Comparison of ENCODE assay signal across 21 cellular contexts in genomic region chr21:38493549-38494253, GRCh38. TPM values are rescaled to one million over a fixed set of nuclear protein-coding genes. Genes with fewer than 3 reads are reported as not detected.
DNase-seq lines count a peak whose midpoint lies in the region; ATAC-seq and TF ChIP-seq lines count a peak whose summit lies in the region.
"Had no signal": no experiment of that assay in that cellular context is flagged by ENCODE, and none has a peak within 500 bp of the region (broad histone marks: within the 10 kb centered on the region; RNA-seq: fewer than 3 reads in every experiment).

No MANE protein-coding gene starts in this region.

- 76% methylated on average over 18 of the region's 18 CpGs for WGBS in esophagus muscularis mucosa
- no CpG with 5 or more reads among the region's 18 CpGs for WGBS in neuronal stem cell (ENCODE audit: extremely low coverage in 2 of 2, insufficient read length in 2 of 2, insufficient replicate concordance in 1 of 2), 2 donors
- 40 to 72% methylated on average over 18 of the region's 18 CpGs for WGBS in upper lobe of left lung, 2 donors

- TF ChIP-seq EP300 in esophagus muscularis mucosa (IDR thresholded peaks at IDR 0.05) (no peak), upper lobe of left lung (IDR thresholded peaks at IDR 0.05) (no peak)

- CTCF ChIA-PET in CD4-positive, alpha-beta memory T cell (lab: Charles Lee; ENCODE audit: partially characterized antibody): no interaction called here

- H3K36me3 ChIP-seq in esophagus muscularis mucosa (no peaks in the 10 kb centered on the region), neuronal stem cell (replicated peaks in 1 of 2; ENCODE audit: control insufficient read depth in 2 of 2, insufficient read depth in 2 of 2, low read length in 2 of 2) (no peaks in the 10 kb centered on the region), upper lobe of left lung (no peaks in the 10 kb centered on the region), osteoblast (ENCODE audit: insufficient read depth, low read length) (no peaks in the 10 kb centered on the region)
- H3K36me3 ChIP-seq in CD4-positive, alpha-beta memory T cell (ENCODE audit: insufficient read depth, low read length): no peaks in the 10 kb centered on the region
- H3K36me3 ChIP-seq: BE2C, prostate gland had no signal

- H3K4me3 Mint-ChIP-seq in CD4-positive, alpha-beta memory T cell: no peak overlapping the region
- H3K4me3 Mint-ChIP-seq: endodermal cell, H9 had no signal

- H3K9me3 Mint-ChIP-seq in CD4-positive, alpha-beta memory T cell: peaks cover 0 to 2% (median 0%) of the 10 kb centered on the region in 8 donors
- H3K9me3 Mint-ChIP-seq: endodermal cell, H9 had no signal

- H2BK12ac ChIP-seq in neuronal stem cell (ENCODE audit: low read length): peak overlapping the region; percentile 47

- intact Hi-C loops in esophagus muscularis mucosa (cut with DNase I): no loop called here
- intact Hi-C loops in CD4-positive, alpha-beta memory T cell (cut with micrococcal nuclease): no loop called here

- H4K20me1 ChIP-seq in osteoblast (ENCODE audit: insufficient read depth, low read length): no peaks in the 10 kb centered on the region

- H3K27ac ChIP-seq in VCaP (peak overlapping the region; percentile 73), esophagus muscularis mucosa (replicated peaks in 1 of 4) (peak overlapping the region in 2 of 4 donors; percentile 2 to 56), neuronal stem cell (replicated peaks; ENCODE audit: low read length) (no peak overlapping the region), upper lobe of left lung (peak overlapping the region; percentile 51 to 86 (median 77)), osteoblast (ENCODE audit: low read depth, low read length) (no peak overlapping the region)
- H3K27ac ChIP-seq in CD4-positive, alpha-beta memory T cell (ENCODE audit: low read depth, low read length): no peak overlapping the region
- H3K27ac ChIP-seq: prostate gland had no signal

- H2AFZ ChIP-seq in neuronal stem cell (ENCODE audit: low read length) (no peak overlapping the region), osteoblast (ENCODE audit: low read length) (no peak overlapping the region)

- no peak overlapping the region for H3K14ac ChIP-seq in neuronal stem cell (ENCODE audit: low read length)

- H3K4me3 ChIP-seq in esophagus muscularis mucosa (peak overlapping the region; percentile 35 to 52 (median 40)), neuronal stem cell (ENCODE audit: low read length in 2 of 2) (no peak overlapping the region), upper lobe of left lung (peak overlapping the region in 3 of 4 donors; percentile 45 to 50 (median 49)), osteoblast (ENCODE audit: insufficient read depth, low read length) (no peak overlapping the region)
- H3K4me3 ChIP-seq in CD4-positive, alpha-beta memory T cell (ENCODE audit: low read length in 2 of 2): no peak overlapping the region
- H3K4me3 ChIP-seq: prostate gland had no signal

- no peak overlapping the region for H3K27ac Mint-ChIP-seq in CD4-positive, alpha-beta memory T cell
- H3K27ac Mint-ChIP-seq: endodermal cell, H9 had no signal

- H3K4me1 Mint-ChIP-seq in CD4-positive, alpha-beta memory T cell: peaks cover 0 to 2% (median 0%) of the 10 kb centered on the region in 4 donors

- no peak overlapping the region for H3K4ac ChIP-seq in neuronal stem cell (ENCODE audit: low read length)

- H3K4me2 ChIP-seq in neuronal stem cell (ENCODE audit: insufficient read depth, low read length, poor library complexity, severe bottlenecking): no peak overlapping the region
- H3K4me2 ChIP-seq in osteoblast (ENCODE audit: insufficient read depth, low read length): no peak overlapping the region

- no peaks in the 10 kb centered on the region for H3K79me2 ChIP-seq in osteoblast (ENCODE audit: insufficient read depth, low read length)

- H3K4me1 ChIP-seq in esophagus muscularis mucosa (peaks cover 0 to 6% (median 0%) of the 10 kb centered on the region in 4 donors), neuronal stem cell (ENCODE audit: control insufficient read depth in 2 of 2, insufficient read depth in 1 of 2, low read depth in 1 of 2, low read length in 2 of 2) (peaks cover 9 to 15% of the 10 kb centered on the region in 2 donors), upper lobe of left lung (peaks cover 14 to 24% (median 20%) of the 10 kb centered on the region in 4 donors), osteoblast (ENCODE audit: insufficient read depth, low read length) (peaks cover 6% of the 10 kb centered on the region)
- no peaks in the 10 kb centered on the region for H3K4me1 ChIP-seq in CD4-positive, alpha-beta memory T cell (ENCODE audit: insufficient read depth, low read length)
- H3K4me1 ChIP-seq: BE2C, prostate gland had no signal

- H3K27me3 ChIP-seq in esophagus muscularis mucosa (peaks cover 0 to 8% (median 0%) of the 10 kb centered on the region in 4 donors), neuronal stem cell (ENCODE audit: control insufficient read depth in 3 of 3, insufficient read depth in 3 of 3, low read depth in 1 of 3, low read length in 3 of 3) (no peaks in the 10 kb centered on the region), upper lobe of left lung (no peaks in the 10 kb centered on the region), osteoblast (ENCODE audit: insufficient read depth, low read length) (peaks cover 10% of the 10 kb centered on the region)
- H3K27me3 ChIP-seq in CD4-positive, alpha-beta memory T cell (ENCODE audit: insufficient read depth, low read length): no peaks in the 10 kb centered on the region
- H3K27me3 ChIP-seq: BE2C had no signal

- H3K18ac ChIP-seq in neuronal stem cell (ENCODE audit: low read length): peak overlapping the region; percentile 76

- TF ChIP-seq CTCF in VCaP (conservative IDR thresholded peaks at IDR 0.05) (no peak), esophagus muscularis mucosa (IDR thresholded peaks at IDR 0.05) (no peak), upper lobe of left lung (IDR thresholded peaks at IDR 0.05) (no peak), osteoblast (IDR thresholded peaks at IDR 0.05; ENCODE audit: extremely low read depth, low read depth, low read length) (no peak)

- peaks cover 20 to 21% of the 10 kb centered on the region in 2 donors for H3K27me3 Mint-ChIP-seq in CD4-positive, alpha-beta memory T cell

- no peak overlapping the region for H2BK5ac ChIP-seq in neuronal stem cell (ENCODE audit: low read length)

- H2BK15ac ChIP-seq in neuronal stem cell (ENCODE audit: low read length): peak overlapping the region; percentile 68

- H4K8ac ChIP-seq in neuronal stem cell (ENCODE audit: low read depth, low read length): no peak overlapping the region

- peak; percentile 79 for DNase-seq in esophagus muscularis mucosa (ENCODE audit: extremely low spot score)
- DNase-seq in neuronal stem cell (ENCODE audit: low spot score): no peak
- DNase-seq in upper lobe of left lung: peak in 1 of 2 donors; percentile 33
- no peak for DNase-seq in COLO668 (lab: John Stamatoyannopoulos, UW; ENCODE audit: unreplicated experiment)
- no peak for DNase-seq in osteoblast (ENCODE audit: insufficient read length, low spot score, missing footprints)
- DNase-seq in CD4-positive, alpha-beta memory T cell: no peak
- DNase-seq: activated CD4-positive, alpha-beta T cell treated with anti-CD3 and anti-CD28 coated beads for 4 hours; activated CD8-positive, alpha-beta memory T cell treated with anti-CD3 and anti-CD28 coated beads, Interleukin-2, amount 50 U/mL, for 48 hours; activated gamma-delta T cell; BE2C; central memory CD4-positive, alpha-beta T cell; endodermal cell; H9; NCI-H2029 treated with DMSO at 0.1 percent for 48 hours; NCI-H446 treated with DMSO at 0.1 percent for 48 hours; NK-92 treated with Interleukin-12 subunit alpha and Interleukin-12 subunit beta, amount 100 ng/mL, for 24 hours; RPMI8226; stimulated activated naive CD4-positive, alpha-beta T cell had no signal

- POLR2A ChIA-PET in CD4-positive, alpha-beta memory T cell (lab: Charles Lee; ENCODE audit: partially characterized antibody): no interaction called here

- H3K9ac ChIP-seq in neuronal stem cell (ENCODE audit: low read depth, low read length, poor library complexity): no peak overlapping the region

- peak overlapping the region; percentile 53 for H3K23ac ChIP-seq in neuronal stem cell (ENCODE audit: low read depth, low read length, poor library complexity)

- no peaks in the 10 kb centered on the region for H3K36me3 Mint-ChIP-seq in CD4-positive, alpha-beta memory T cell

- peak overlapping the region; percentile 23 for H2AK5ac ChIP-seq in neuronal stem cell (ENCODE audit: low read depth, low read length)

- H2BK120ac ChIP-seq in neuronal stem cell (ENCODE audit: low read depth, low read length): no peak overlapping the region

- no peaks in the 10 kb centered on the region for H3K79me1 ChIP-seq in neuronal stem cell (ENCODE audit: low read depth, low read length)

- H4K91ac ChIP-seq in neuronal stem cell (ENCODE audit: low read depth, low read length, poor library complexity): no peak overlapping the region

- TF ChIP-seq POLR2A in esophagus muscularis mucosa (IDR thresholded peaks at IDR 0.05; ENCODE audit: low read depth): no peak
- no peak for TF ChIP-seq POLR2A in upper lobe of left lung (IDR thresholded peaks at IDR 0.05)

- H3K9me3 ChIP-seq in esophagus muscularis mucosa (no peaks in the 10 kb centered on the region), neuronal stem cell (replicated peaks in 1 of 2; ENCODE audit: control insufficient read depth in 2 of 2, insufficient read depth in 1 of 2, low read depth in 1 of 2, low read length in 2 of 2) (no peaks in the 10 kb centered on the region), upper lobe of left lung (no peaks in the 10 kb centered on the region), osteoblast (ENCODE audit: low read depth, low read length) (no peaks in the 10 kb centered on the region)
- no peaks in the 10 kb centered on the region for H3K9me3 ChIP-seq in CD4-positive, alpha-beta memory T cell (ENCODE audit: control insufficient read depth in 1 of 2, low read length in 2 of 2)
- H3K9me3 ChIP-seq: BE2C, prostate gland had no signal

- no peak for ATAC-seq in upper lobe of left lung (ENCODE audit: low FRiP score in 2 of 2)

RNA-seq across cellular contexts. Expression of gene ERG, which starts 4.6 kb away (rescaled TPM):
- total RNA-seq in esophagus muscularis mucosa: 10 to 100 TPM in 2 of 4 donors, 1 to 10 TPM in 2; 3.7 to 13.3 (median 10.6) TPM
- not detected for polyA plus RNA-seq in neuronal stem cell (2013, experiment 1 of 2)
- 0.04 TPM for polyA plus RNA-seq in neuronal stem cell (2013, experiment 2 of 2)
- total RNA-seq in upper lobe of left lung: 10 to 100 TPM; 14.7 to 38.9 (median 18.1) TPM
- 0.29 and 1.1 TPM in 2 replicates for total RNA-seq in osteoblast
- not detected for total RNA-seq in CD4-positive, alpha-beta memory T cell
- not detected for polyA plus RNA-seq in CD4-positive, alpha-beta memory T cell
- total RNA-seq: endodermal cell, fibroblast of villous mesenchyme had no signal

Comparison
In these comparisons a context has a peak if more than half of its experiments do, and no peak if none do; other contexts are left out.
1. H3K27ac ChIP-seq: peak in VCaP (single experiment) and upper lobe of left lung (4 of 4); none in neuronal stem cell (single experiment), osteoblast (single experiment) and CD4-positive, alpha-beta memory T cell (single experiment).
2. H3K4me3 ChIP-seq: peak in esophagus muscularis mucosa (4 of 4) and upper lobe of left lung (3 of 4); none in neuronal stem cell (0 of 2), osteoblast (single experiment) and CD4-positive, alpha-beta memory T cell (0 of 2).